Comparison of ENCODE assay signal across 20 cellular contexts in genomic region chr5:155587458-155587857, GRCh38.
DNase-seq lines count a peak whose midpoint lies in the region; ATAC-seq and TF ChIP-seq lines count a peak whose summit lies in the region.
"Had no signal": no experiment of that assay in that cellular context is flagged by ENCODE, and none has a peak within 500 bp of the region (broad histone marks: within the 10 kb centered on the region; RNA-seq: fewer than 3 reads in every experiment).

No MANE protein-coding gene starts in this region.

- WGBS in SK-N-SH (ENCODE audit: low lambda C conversion rate): 8% methylated on average over 1 of the region's 1 CpG

- H3K9ac ChIP-seq in SK-N-SH: no peak overlapping the region
- H3K9ac ChIP-seq: parathyroid adenoma had no signal

- no peaks in the 10 kb centered on the region for H3F3A ChIP-seq in SK-N-SH (replicated peaks; ENCODE audit: insufficient read depth)

- peaks cover 0 to 2% of the 10 kb centered on the region in 2 experiments; a peak in 2 of 4 replicates for H3K4me1 ChIP-seq in SK-N-SH (ENCODE audit: control insufficient read depth in 1 of 2, insufficient read depth in 2 of 2, low read depth in 1 of 2, low read length in 1 of 2)
- H3K4me1 ChIP-seq: gastrocnemius medialis, parathyroid adenoma had no signal

- DNase-seq in SK-N-SH (peak; percentile 38), NCI-H1436 (lab: John Stamatoyannopoulos, UW) (peak; percentile 62), NOMO-1 (lab: John Stamatoyannopoulos, UW; ENCODE audit: unreplicated experiment in 2 of 2) (peak; percentile 13 to 36), renal cortical epithelial cell (ENCODE audit: low read depth) (peak; percentile 4), posterior vena cava (ENCODE audit: low spot score) (no peak)
- no peak for DNase-seq in activated naive CD4-positive, alpha-beta T cell (lab: John Stamatoyannopoulos, UW)
- DNase-seq: ACHN; activated CD8-positive, alpha-beta T cell treated with anti-CD3 and anti-CD28 coated beads for 36 hours; activated T-cell treated with anti-CD3 and anti-CD28 coated beads, Interleukin-2, amount 50 U/mL, for 4 hours; CD8-positive, alpha-beta T cell; gastrocnemius medialis; NCI-H524 treated with DMSO at 0.1 percent for 48 hours; stimulated activated CD4-positive, alpha-beta T cell treated with anti-CD3 and anti-CD28 coated beads, Interleukin-4, amount 100 ng/mL, for 4 hours; stimulated activated CD8-positive, alpha-beta memory T cell treated with anti-CD3 and anti-CD28 coated beads, Interleukin-4, amount 100 ng/mL, for 48 hours; WERI-Rb-1 had no signal

- H2AFZ ChIP-seq in SK-N-SH (ENCODE audit: low read depth): no peak overlapping the region
- H2AFZ ChIP-seq: parathyroid adenoma had no signal

- no peaks in the 10 kb centered on the region for H3K27me3 ChIP-seq in SK-N-SH (ENCODE audit: insufficient read depth)
- H3K27me3 ChIP-seq: gastrocnemius medialis had no signal

- no peak overlapping the region for H3K4me3 ChIP-seq in SK-N-SH (ENCODE audit: low read depth in 2 of 2, low read length in 1 of 2)
- H3K4me3 ChIP-seq: gastrocnemius medialis had no signal

- CTCF ChIA-PET in SK-N-SH (lab: Yijun Ruan, JAX): no interaction called here

- no peaks in the 10 kb centered on the region for H3K36me3 ChIP-seq in SK-N-SH (replicated peaks in 1 of 2; ENCODE audit: control insufficient read depth in 1 of 2, insufficient read depth in 2 of 2, low read length in 1 of 2)
- H3K36me3 ChIP-seq: gastrocnemius medialis, WERI-Rb-1 had no signal

- H4K20me1 ChIP-seq in SK-N-SH (ENCODE audit: insufficient read depth): no peaks in the 10 kb centered on the region

- POLR2A ChIA-PET in SK-N-SH (lab: Yijun Ruan, JAX): no interaction called here

- TF ChIP-seq EP300 in SK-N-SH (IDR thresholded peaks at IDR 0.05; ENCODE audit: borderline replicate concordance in 1 of 2, low read depth in 1 of 2, low read length in 1 of 2): no peak

- H3K4me2 ChIP-seq in SK-N-SH: no peak overlapping the region

- intact Hi-C loops in posterior vena cava (cut with DNase I): no loop called here

- H3K79me2 ChIP-seq in SK-N-SH (ENCODE audit: insufficient read depth): no peaks in the 10 kb centered on the region
- H3K79me2 ChIP-seq: parathyroid adenoma had no signal

- no peak for TF ChIP-seq CTCF in SK-N-SH (IDR thresholded peaks at IDR 0.05)

- no peak for ATAC-seq in SK-N-SH treated with all-trans-retinoic acid at 6 μM for 48 hours
- no peak for ATAC-seq in HG02973 (IDR thresholded peaks at IDR 0.05; ENCODE audit: unreplicated experiment)
- ATAC-seq: activated CD8-positive, alpha-beta T cell treated with anti-CD3 and anti-CD28 coated beads for 36 hours; activated naive CD4-positive, alpha-beta T cell treated with anti-CD3 and anti-CD28 coated beads, Interleukin-2, amount 50 U/mL, for 72 hours; activated T-cell treated with anti-CD3 and anti-CD28 coated beads, Interleukin-2, amount 50 U/mL, for 4 hours; CD8-positive, alpha-beta T cell; gastrocnemius medialis had no signal

- H3K9me2 ChIP-seq in SK-N-SH: no peaks in the 10 kb centered on the region

- no peaks in the 10 kb centered on the region for H3K9me3 ChIP-seq in SK-N-SH
- H3K9me3 ChIP-seq: gastrocnemius medialis had no signal

- no peak overlapping the region for H3K27ac ChIP-seq in SK-N-SH (ENCODE audit: low read depth in 2 of 2, low read length in 1 of 2)
- H3K27ac ChIP-seq: gastrocnemius medialis, parathyroid adenoma, RWPE1, WERI-Rb-1 had no signal

- TF ChIP-seq RAD21 in SK-N-SH (IDR thresholded peaks at IDR 0.05; ENCODE audit: low read length): no peak

TF ChIP-seq in SK-N-SH, 30 proteins besides CTCF, POLR2A, EP300 and RAD21:
- no peak for TF ChIP-seq GABPA (IDR thresholded peaks at IDR 0.05; ENCODE audit: low read depth)
- TF ChIP-seq, protein P1, sequence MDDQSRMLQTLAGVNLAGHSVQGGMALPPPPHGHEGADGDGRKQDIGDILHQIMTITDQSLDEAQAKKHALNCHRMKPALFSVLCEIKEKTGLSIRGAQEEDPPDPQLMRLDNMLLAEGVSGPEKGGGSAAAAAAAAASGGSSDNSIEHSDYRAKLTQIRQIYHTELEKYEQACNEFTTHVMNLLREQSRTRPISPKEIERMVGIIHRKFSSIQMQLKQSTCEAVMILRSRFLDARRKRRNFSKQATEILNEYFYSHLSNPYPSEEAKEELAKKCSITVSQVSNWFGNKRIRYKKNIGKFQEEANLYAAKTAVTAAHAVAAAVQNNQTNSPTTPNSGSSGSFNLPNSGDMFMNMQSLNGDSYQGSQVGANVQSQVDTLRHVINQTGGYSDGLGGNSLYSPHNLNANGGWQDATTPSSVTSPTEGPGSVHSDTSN (IDR thresholded peaks at IDR 0.05): no peak
- TF ChIP-seq, protein P2, sequence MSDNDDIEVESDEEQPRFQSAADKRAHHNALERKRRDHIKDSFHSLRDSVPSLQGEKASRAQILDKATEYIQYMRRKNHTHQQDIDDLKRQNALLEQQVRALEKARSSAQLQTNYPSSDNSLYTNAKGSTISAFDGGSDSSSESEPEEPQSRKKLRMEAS (IDR thresholded peaks at IDR 0.05; ENCODE audit: low read depth): no peak
- no peak for TF ChIP-seq JUND (IDR thresholded peaks at IDR 0.05)
- TF ChIP-seq FOSL2 (IDR thresholded peaks at IDR 0.05; ENCODE audit: borderline replicate concordance, low read depth): no peak
- TF ChIP-seq MXI1 (IDR thresholded peaks at IDR 0.05; ENCODE audit: low read depth, low read length): no peak

TF ChIP-seq in SK-N-SH treated with all-trans-retinoic acid at 6 μM for 48 hours, 23 proteins besides CTCF, POLR2A, EP300 and RAD21:
- TF ChIP-seq SNAI2 (CRISPR knock-in tag; IDR thresholded peaks at IDR 0.05) (no peak), ZC3H10 (CRISPR knock-in tag; IDR thresholded peaks at IDR 0.05) (no peak), ZNF565 (CRISPR knock-in tag; conservative IDR thresholded peaks at IDR 0.05; ENCODE audit: low read depth) (no peak), OSR1 (CRISPR knock-in tag; IDR thresholded peaks at IDR 0.05) (no peak)
- TF ChIP-seq, protein P3, sequence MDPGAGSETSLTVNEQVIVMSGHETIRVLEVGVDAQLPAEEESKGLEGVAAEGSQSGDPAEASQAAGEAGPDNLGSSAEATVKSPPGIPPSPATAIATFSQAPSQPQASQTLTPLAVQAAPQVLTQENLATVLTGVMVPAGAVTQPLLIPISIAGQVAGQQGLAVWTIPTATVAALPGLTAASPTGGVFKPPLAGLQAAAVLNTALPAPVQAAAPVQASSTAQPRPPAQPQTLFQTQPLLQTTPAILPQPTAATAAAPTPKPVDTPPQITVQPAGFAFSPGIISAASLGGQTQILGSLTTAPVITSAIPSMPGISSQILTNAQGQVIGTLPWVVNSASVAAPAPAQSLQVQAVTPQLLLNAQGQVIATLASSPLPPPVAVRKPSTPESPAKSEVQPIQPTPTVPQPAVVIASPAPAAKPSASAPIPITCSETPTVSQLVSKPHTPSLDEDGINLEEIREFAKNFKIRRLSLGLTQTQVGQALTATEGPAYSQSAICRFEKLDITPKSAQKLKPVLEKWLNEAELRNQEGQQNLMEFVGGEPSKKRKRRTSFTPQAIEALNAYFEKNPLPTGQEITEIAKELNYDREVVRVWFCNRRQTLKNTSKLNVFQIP (CRISPR knock-in tag; IDR thresholded peaks at IDR 0.05; ENCODE audit: borderline replicate concordance, low read depth): no peak
TF ChIP-seq in SK-N-SH treated with all-trans-retinoic acid at 6 μM for 48 hours: peak in this region for 0.

Comparison
In these comparisons a context has a peak if more than half of its experiments do, and no peak if none do; other contexts are left out.
1. DNase-seq: peak in SK-N-SH (single experiment), NCI-H1436 (single experiment), NOMO-1 (2 of 2) and renal cortical epithelial cell (single experiment); none in posterior vena cava (single experiment) and activated naive CD4-positive, alpha-beta T cell (0 of 4).